In genomic region chr2:119323459-119323858, GRCh38 we compare ENCODE assay signal across 1 cellular context.
TF ChIP-seq lines count a peak whose summit lies in the region.

No MANE protein-coding gene starts in this region.

TF ChIP-seq in H1, 55 proteins besides CTCF, POLR2A, EP300 and RAD21:
- TF ChIP-seq GTF2F1 (IDR thresholded peaks at IDR 0.05; ENCODE audit: borderline replicate concordance, low read depth, low read length) = no peak
- TF ChIP-seq JUND (IDR thresholded peaks at IDR 0.05; ENCODE audit: low read length) = no peak
- TF ChIP-seq EGR1 (IDR thresholded peaks at IDR 0.05; ENCODE audit: borderline replicate concordance, low read depth, low read length) = no peak
- no peak for TF ChIP-seq MAFK (IDR thresholded peaks at IDR 0.05; ENCODE audit: low read depth, low read length)
- no peak for TF ChIP-seq JUN (IDR thresholded peaks at IDR 0.05; ENCODE audit: low read depth, low read length)
- no peak for TF ChIP-seq BRCA1 (IDR thresholded peaks at IDR 0.05; ENCODE audit: low read depth, low read length)
- TF ChIP-seq RFX5 (IDR thresholded peaks at IDR 0.05; ENCODE audit: borderline replicate concordance, low read depth, low read length) = no peak
- TF ChIP-seq ZNF274 (IDR thresholded peaks at IDR 0.05; ENCODE audit: borderline replicate concordance, extremely low read depth, low read length) = no peak
- no peak for TF ChIP-seq TAF7 (optimal IDR thresholded peaks at IDR 0.05; ENCODE audit: borderline replicate concordance, low read depth, low read length)
- TF ChIP-seq NANOG (IDR thresholded peaks at IDR 0.05; ENCODE audit: insufficient read depth, low read depth, low read length, poor library complexity, severe bottlenecking) = no peak
- TF ChIP-seq TEAD4 (IDR thresholded peaks at IDR 0.05; ENCODE audit: low read depth, low read length) = no peak
- TF ChIP-seq HDAC2 (IDR thresholded peaks at IDR 0.05; ENCODE audit: borderline replicate concordance in 1 of 2, low read depth in 2 of 2, low read length in 2 of 2) = no peak
- no peak for TF ChIP-seq USF2 (IDR thresholded peaks at IDR 0.05; ENCODE audit: low read length)
- no peak for TF ChIP-seq CHD2 (IDR thresholded peaks at IDR 0.05; ENCODE audit: low read length)
- no peak for TF ChIP-seq SP4 (IDR thresholded peaks at IDR 0.05; ENCODE audit: low read length)
